In the genomic region with DNA sequence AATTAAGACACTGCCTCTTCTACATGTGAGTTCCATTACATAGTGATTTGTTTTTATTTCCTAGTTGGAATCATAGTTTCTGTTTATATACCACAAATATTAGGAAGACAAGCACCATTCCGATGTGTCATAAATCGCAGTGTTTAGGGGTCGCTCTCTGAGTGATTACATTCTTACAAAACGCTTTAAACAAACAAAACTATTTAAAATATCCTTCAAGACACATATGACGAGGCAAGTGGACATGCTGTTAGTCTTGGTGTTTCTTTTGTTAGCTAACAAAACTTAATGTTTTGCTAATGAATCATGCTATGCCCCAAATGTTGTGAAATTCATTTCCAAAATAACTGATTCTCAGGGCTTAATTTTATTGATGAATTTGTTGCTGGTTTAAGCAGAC, we compare ENCODE assay signal across 1 cellular context.
TF ChIP-seq lines count a peak whose summit lies in the region.

No MANE protein-coding gene starts in this region.

TF ChIP-seq in A549, 52 proteins besides CTCF, POLR2A, EP300 and RAD21:
- TF ChIP-seq, protein P1, sequence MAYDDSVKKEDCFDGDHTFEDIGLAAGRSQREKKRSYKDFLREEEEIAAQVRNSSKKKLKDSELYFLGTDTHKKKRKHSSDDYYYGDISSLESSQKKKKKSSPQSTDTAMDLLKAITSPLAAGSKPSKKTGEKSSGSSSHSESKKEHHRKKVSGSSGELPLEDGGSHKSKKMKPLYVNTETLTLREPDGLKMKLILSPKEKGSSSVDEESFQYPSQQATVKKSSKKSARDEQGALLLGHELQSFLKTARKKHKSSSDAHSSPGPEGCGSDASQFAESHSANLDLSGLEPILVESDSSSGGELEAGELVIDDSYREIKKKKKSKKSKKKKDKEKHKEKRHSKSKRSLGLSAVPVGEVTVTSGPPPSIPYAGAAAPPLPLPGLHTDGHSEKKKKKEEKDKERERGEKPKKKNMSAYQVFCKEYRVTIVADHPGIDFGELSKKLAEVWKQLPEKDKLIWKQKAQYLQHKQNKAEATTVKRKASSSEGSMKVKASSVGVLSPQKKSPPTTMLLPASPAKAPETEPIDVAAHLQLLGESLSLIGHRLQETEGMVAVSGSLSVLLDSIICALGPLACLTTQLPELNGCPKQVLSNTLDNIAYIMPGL (CRISPR knock-in tag; IDR thresholded peaks at IDR 0.05; ENCODE audit: borderline replicate concordance) = no peak
- no peak for TF ChIP-seq FOSL2 (IDR thresholded peaks at IDR 0.05)
- TF ChIP-seq FOSL2 (CRISPR knock-in tag; IDR thresholded peaks at IDR 0.05) = no peak
- no peak for TF ChIP-seq RNF2 (IDR thresholded peaks at IDR 0.05; ENCODE audit: borderline replicate concordance, low read depth)
- TF ChIP-seq, protein P2, sequence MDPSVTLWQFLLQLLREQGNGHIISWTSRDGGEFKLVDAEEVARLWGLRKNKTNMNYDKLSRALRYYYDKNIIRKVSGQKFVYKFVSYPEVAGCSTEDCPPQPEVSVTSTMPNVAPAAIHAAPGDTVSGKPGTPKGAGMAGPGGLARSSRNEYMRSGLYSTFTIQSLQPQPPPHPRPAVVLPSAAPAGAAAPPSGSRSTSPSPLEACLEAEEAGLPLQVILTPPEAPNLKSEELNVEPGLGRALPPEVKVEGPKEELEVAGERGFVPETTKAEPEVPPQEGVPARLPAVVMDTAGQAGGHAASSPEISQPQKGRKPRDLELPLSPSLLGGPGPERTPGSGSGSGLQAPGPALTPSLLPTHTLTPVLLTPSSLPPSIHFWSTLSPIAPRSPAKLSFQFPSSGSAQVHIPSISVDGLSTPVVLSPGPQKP (IDR thresholded peaks at IDR 0.05; ENCODE audit: low read depth, low read length) = no peak
- TF ChIP-seq EHF (CRISPR knock-in tag; IDR thresholded peaks at IDR 0.05) = no peak
- TF ChIP-seq ZC3H11A (IDR thresholded peaks at IDR 0.05) = no peak
- TF ChIP-seq PHF8 (IDR thresholded peaks at IDR 0.05; ENCODE audit: borderline replicate concordance, low read depth) = no peak
- TF ChIP-seq, protein P3, sequence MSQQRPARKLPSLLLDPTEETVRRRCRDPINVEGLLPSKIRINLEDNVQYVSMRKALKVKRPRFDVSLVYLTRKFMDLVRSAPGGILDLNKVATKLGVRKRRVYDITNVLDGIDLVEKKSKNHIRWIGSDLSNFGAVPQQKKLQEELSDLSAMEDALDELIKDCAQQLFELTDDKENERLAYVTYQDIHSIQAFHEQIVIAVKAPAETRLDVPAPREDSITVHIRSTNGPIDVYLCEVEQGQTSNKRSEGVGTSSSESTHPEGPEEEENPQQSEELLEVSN (IDR thresholded peaks at IDR 0.05; ENCODE audit: borderline replicate concordance, low read depth) = no peak
- no peak for TF ChIP-seq ZSCAN20 (CRISPR knock-in tag; IDR thresholded peaks at IDR 0.05)
- no peak for TF ChIP-seq SMC3 (IDR thresholded peaks at IDR 0.05)
- TF ChIP-seq EHMT2 (IDR thresholded peaks at IDR 0.05; ENCODE audit: low read depth) = no peak
- no peak for TF ChIP-seq HEYL (CRISPR knock-in tag; IDR thresholded peaks at IDR 0.05)
- no peak for TF ChIP-seq TFCP2L1 (CRISPR knock-in tag; IDR thresholded peaks at IDR 0.05)
- no peak for TF ChIP-seq HDAC2 (IDR thresholded peaks at IDR 0.05)
